Comparison of ENCODE assay signal across 19 cellular contexts in the genomic region with DNA sequence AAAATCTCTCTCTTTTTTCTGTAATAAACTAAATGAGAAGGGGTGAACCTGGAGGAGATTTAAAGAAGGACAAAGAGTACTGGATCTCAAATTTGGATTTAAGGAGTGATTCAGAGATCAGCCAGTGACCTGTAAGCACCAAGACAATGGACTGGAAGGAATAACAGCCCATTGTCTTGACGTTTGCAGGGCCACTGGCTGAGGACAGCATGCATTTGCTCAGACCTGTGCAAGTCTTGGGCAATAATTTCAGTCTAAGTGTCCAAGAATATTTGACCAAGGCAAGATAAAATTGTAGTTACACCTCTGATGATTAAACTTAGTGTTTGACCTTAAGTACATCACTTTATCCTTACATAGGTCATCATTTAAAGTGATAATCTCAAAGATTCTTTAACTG. TPM values are rescaled to one million over a fixed set of nuclear protein-coding genes. Genes with fewer than 3 reads are reported as not detected.
DNase-seq lines count a peak whose midpoint lies in the region; ATAC-seq, FAIRE-seq and TF ChIP-seq lines count a peak whose summit lies in the region.
"Had no signal": no experiment of that assay in that cellular context is flagged by ENCODE, and none has a peak within 500 bp of the region (broad histone marks: within the 10 kb centered on the region; RNA-seq: fewer than 3 reads in every experiment).

No MANE protein-coding gene starts in this region.

- H3K4me3 ChIP-seq in mesenchymal stem cell (ENCODE audit: insufficient read depth in 1 of 2, low read depth in 1 of 2, low read length in 2 of 2) = no peak overlapping the region

- WGBS in mesenchymal stem cell = 60% methylated on average over 1 of the region's 1 CpG

- H3K27me3 ChIP-seq in mesenchymal stem cell (ENCODE audit: control insufficient read depth in 1 of 2, insufficient read depth in 1 of 2, low read length in 2 of 2) = no peaks in the 10 kb centered on the region

- H2BK120ac ChIP-seq in mesenchymal stem cell (ENCODE audit: low read depth, low read length) = no peak overlapping the region

- no peak overlapping the region for H2AFZ ChIP-seq in mesenchymal stem cell (ENCODE audit: low read depth, low read length)

- H3K18ac ChIP-seq in mesenchymal stem cell (ENCODE audit: low read depth in 1 of 2, low read length in 2 of 2) = no peak overlapping the region

- H2BK15ac ChIP-seq in mesenchymal stem cell (ENCODE audit: low read depth, poor library complexity, severe bottlenecking) = no peak overlapping the region

- no peaks in the 10 kb centered on the region for H3K36me3 Mint-ChIP-seq in Calu3 (ENCODE audit: insufficient read depth, unreplicated experiment)

- no peak overlapping the region for H2AK5ac ChIP-seq in mesenchymal stem cell (ENCODE audit: low read length, severe bottlenecking)

- no peak overlapping the region for H3K14ac ChIP-seq in mesenchymal stem cell (ENCODE audit: low read length in 2 of 2)

- no peak overlapping the region for H3K4me2 ChIP-seq in mesenchymal stem cell (ENCODE audit: low read length, poor library complexity, severe bottlenecking)

- DNase-seq in Calu3 (no peak), M059J (ENCODE audit: low read depth) (peak; percentile 33), dermis blood vessel endothelial cell (peak; percentile 63), mesenchymal stem cell (no peak), GM10266 (ENCODE audit: extremely low spot score) (no peak), HTR-8/SVneo (ENCODE audit: insufficient read length, low spot score) (no peak)
- DNase-seq: C1 segment of cervical spinal cord, DMS 273 treated with DMSO at 0.1 percent for 48 hours, HCEC 1CT, KG1, MM.1S, NCI-H1092 treated with DMSO at 0.1 percent for 48 hours, NCI-H2107, NCI-H2227 treated with DMSO at 0.1 percent for 48 hours, NCI-H524, SHP77 treated with DMSO at 0.1 percent for 48 hours had no signal

- ATAC-seq in GM18909 (IDR thresholded peaks at IDR 0.05; ENCODE audit: poor library complexity, unreplicated experiment) (no peak), GM21737 (IDR thresholded peaks at IDR 0.05; ENCODE audit: unreplicated experiment) (no peak)

- H3K9me3 ChIP-seq in mesenchymal stem cell (ENCODE audit: control insufficient read depth, low read length) = no peaks in the 10 kb centered on the region

- no peaks in the 10 kb centered on the region for H3K79me1 ChIP-seq in mesenchymal stem cell (replicated peaks; ENCODE audit: low read length, poor library complexity, severe bottlenecking)

- no peak overlapping the region for H4K8ac ChIP-seq in mesenchymal stem cell (ENCODE audit: low read length)

- H3K4ac ChIP-seq in mesenchymal stem cell (ENCODE audit: low read depth in 1 of 2, low read length in 2 of 2) = no peak overlapping the region

- peak overlapping the region; percentile 5 for H3K9ac ChIP-seq in mesenchymal stem cell (ENCODE audit: low read length)

- no peak overlapping the region for H3K4me3 Mint-ChIP-seq in Calu3 (ENCODE audit: low read depth, unreplicated experiment)

- no peaks in the 10 kb centered on the region for H3K36me3 ChIP-seq in mesenchymal stem cell (ENCODE audit: control insufficient read depth in 1 of 2, insufficient read depth in 2 of 2, low read depth in 1 of 2, low read length in 2 of 2)

- FAIRE-seq in HTR-8/SVneo (lab: Jason Lieb, UNC) = no peak
- FAIRE-seq: A204.1 had no signal

- intact Hi-C loops in Calu3 (cut with micrococcal nuclease; ENCODE audit: unreplicated experiment) = loop anchor here (5.0 to 10.0 kb wide), 2 partner anchors 94 to 1302 kb away; no protein-coding TSS in a partner anchor

- H4K91ac ChIP-seq in mesenchymal stem cell (ENCODE audit: low read length) = no peak overlapping the region

- no peak overlapping the region for H3K27ac ChIP-seq in mesenchymal stem cell (ENCODE audit: low read length, poor library complexity, severe bottlenecking)

- no peak overlapping the region for H2BK5ac ChIP-seq in mesenchymal stem cell (ENCODE audit: low read depth, low read length, poor library complexity, severe bottlenecking)

- H2BK12ac ChIP-seq in mesenchymal stem cell (ENCODE audit: low read length in 2 of 2) = no peak overlapping the region

- BruUV-seq in Calu3 (replicated peaks; lab: Mats Ljungman, UMichigan) = no TSS peak

- H3K4me1 ChIP-seq in mesenchymal stem cell (ENCODE audit: control insufficient read depth, insufficient read depth, low read depth, low read length) = no peaks in the 10 kb centered on the region

- TF ChIP-seq CTCF in Calu3 (IDR thresholded peaks at IDR 0.05; ENCODE audit: unreplicated experiment) (no peak), GM10266 (IDR thresholded peaks at IDR 0.05; ENCODE audit: control insufficient read depth, insufficient read depth, low read depth, missing control alignments) (no peak)

- H3K4me1 Mint-ChIP-seq in Calu3 (ENCODE audit: low read depth, unreplicated experiment) = peaks cover 20% of the 10 kb centered on the region

- no peak overlapping the region for H3K23ac ChIP-seq in mesenchymal stem cell (ENCODE audit: low read length in 2 of 2)

- H3K9me3 Mint-ChIP-seq in Calu3 (ENCODE audit: low read depth, unreplicated experiment) = peaks cover 8% of the 10 kb centered on the region

- no peaks in the 10 kb centered on the region for H3K27me3 Mint-ChIP-seq in Calu3 (ENCODE audit: unreplicated experiment)

- H3K27ac Mint-ChIP-seq in Calu3 (ENCODE audit: unreplicated experiment) = peak overlapping the region; percentile 3

- CTCF ChIA-PET in Calu3 (lab: Charles Lee) = no interaction called here

RNA-seq across cellular contexts. Expression of a gene that starts 55.8 kb away (rescaled TPM):
- total RNA-seq in Calu3 (2022) = not detected in 2 replicates
- total RNA-seq in M059J (2014; rRNA removed; shearing (Covaris generic)) = not detected in 2 replicates
- not detected in 2 replicates for total RNA-seq in dermis blood vessel endothelial cell
- polyA plus RNA-seq in mesenchymal stem cell (2013, experiment 1 of 2) = not detected
- not detected for polyA plus RNA-seq in mesenchymal stem cell (2013, experiment 2 of 2)

Comparison
In these comparisons a context has a peak if more than half of its experiments do, and no peak if none do; other contexts are left out.
1. DNase-seq: peak in M059J (single experiment) and dermis blood vessel endothelial cell (single experiment); none in Calu3 (single experiment), mesenchymal stem cell (single experiment), GM10266 (single experiment) and HTR-8/SVneo (single experiment).